In genomic region chr6:34347303-34347702, GRCh38 we compare ENCODE assay signal across 18 cellular contexts. TPM values are rescaled to one million over a fixed set of nuclear protein-coding genes. Genes with fewer than 3 reads are reported as not detected.
DNase-seq lines count a peak whose midpoint lies in the region; ATAC-seq, FAIRE-seq and TF ChIP-seq lines count a peak whose summit lies in the region.
"Had no signal": no experiment of that assay in that cellular context is flagged by ENCODE, and none has a peak within 500 bp of the region (broad histone marks: within the 10 kb centered on the region; RNA-seq: fewer than 3 reads in every experiment).

No MANE protein-coding gene starts in this region.

- H3K36me3 Mint-ChIP-seq in IgD-negative memory B cell = peaks cover 5% of the 10 kb centered on the region
- peaks cover 19% of the 10 kb centered on the region for H3K36me3 Mint-ChIP-seq in stimulated activated memory B cell treated with anti-CD40 and anti-IgM and Interleukin-4, amounts not matched to agents 10 μg/mL and 1 μg/mL and 100 μg/mL, for 72 hours

- peak; percentile 44 for DNase-seq in NCI-H2171 treated with DMSO at 0.1 percent for 48 hours (lab: John Stamatoyannopoulos, UW)
- no peak for DNase-seq in NCI-H2171 (lab: John Stamatoyannopoulos, UW)
- no peak for DNase-seq in globus pallidus (ENCODE audit: low spot score)
- no peak for DNase-seq in smooth muscle cell (lab: John Stamatoyannopoulos, UW; ENCODE audit: unreplicated experiment)
- no peak for DNase-seq in Ammon's horn (ENCODE audit: low spot score)
- DNase-seq: 8988T; BE2C; CD4-positive, alpha-beta memory T cell; GF-D8; MV-4-11; NCI-H1417; NCI-H187; NCI-H82 had no signal

- ATAC-seq in stimulated activated memory B cell treated with anti-CD40 and anti-IgM and Interleukin-4, amounts not matched to agents 10 μg/mL and 1 μg/mL and 100 μg/mL, for 72 hours = no peak

- no peak for TF ChIP-seq CTCF in smooth muscle cell (IDR thresholded peaks at IDR 0.05; ENCODE audit: borderline replicate concordance, insufficient read depth, poor library complexity, severe bottlenecking)

- H4K20me1 ChIP-seq in smooth muscle cell (ENCODE audit: low read depth) = peaks cover 79% of the 10 kb centered on the region

- H2AFZ ChIP-seq in smooth muscle cell (ENCODE audit: low read depth) = no peak overlapping the region

- H3K27ac ChIP-seq in smooth muscle cell (ENCODE audit: low read depth) = no peak overlapping the region
- H3K27ac ChIP-seq: KMS-11 had no signal

- H3K4me1 ChIP-seq in smooth muscle cell (ENCODE audit: low read depth) = no peaks in the 10 kb centered on the region

- H3K36me3 ChIP-seq in smooth muscle cell (ENCODE audit: low read depth) = no peaks in the 10 kb centered on the region

- no peak overlapping the region for H3K4me3 ChIP-seq in smooth muscle cell

- peaks cover 26 to 36% (median 27%) of the 10 kb centered on the region in 3 donors for H3K4me1 Mint-ChIP-seq in IgD-negative memory B cell
- peaks cover 54% of the 10 kb centered on the region for H3K4me1 Mint-ChIP-seq in stimulated activated memory B cell treated with anti-CD40 and anti-IgM and Interleukin-4, amounts not matched to agents 10 μg/mL and 1 μg/mL and 100 μg/mL, for 72 hours

- H3K4me3 Mint-ChIP-seq in IgD-negative memory B cell = no peak overlapping the region
- H3K4me3 Mint-ChIP-seq in stimulated activated memory B cell treated with anti-CD40 and anti-IgM and Interleukin-4, amounts not matched to agents 10 μg/mL and 1 μg/mL and 100 μg/mL, for 72 hours = no peak overlapping the region

- no peak overlapping the region for H3K9ac ChIP-seq in smooth muscle cell (ENCODE audit: low read depth)
- H3K9ac ChIP-seq: KMS-11 had no signal

- H3K27me3 Mint-ChIP-seq in IgD-negative memory B cell = no peaks in the 10 kb centered on the region
- no peaks in the 10 kb centered on the region for H3K27me3 Mint-ChIP-seq in stimulated activated memory B cell treated with anti-CD40 and anti-IgM and Interleukin-4, amounts not matched to agents 10 μg/mL and 1 μg/mL and 100 μg/mL, for 72 hours
- H3K27me3 Mint-ChIP-seq: CD4-positive, alpha-beta memory T cell had no signal

- H3K79me2 ChIP-seq in smooth muscle cell (ENCODE audit: low read depth) = peaks cover 52% of the 10 kb centered on the region

- no peak overlapping the region for H3K4me2 ChIP-seq in smooth muscle cell
- H3K4me2 ChIP-seq: KMS-11 had no signal

- no peaks in the 10 kb centered on the region for H3K27me3 ChIP-seq in smooth muscle cell (ENCODE audit: low read depth)
- H3K27me3 ChIP-seq: BE2C had no signal

- no peaks in the 10 kb centered on the region for H3K9me3 Mint-ChIP-seq in IgD-negative memory B cell
- H3K9me3 Mint-ChIP-seq in stimulated activated memory B cell treated with anti-CD40 and anti-IgM and Interleukin-4, amounts not matched to agents 10 μg/mL and 1 μg/mL and 100 μg/mL, for 72 hours = no peaks in the 10 kb centered on the region
- H3K9me3 Mint-ChIP-seq: CD4-positive, alpha-beta memory T cell had no signal

- 100% methylated on average over 1 of the region's 1 CpG for WGBS in smooth muscle cell (ENCODE audit: low lambda C conversion rate)

- H3F3A ChIP-seq in smooth muscle cell (ENCODE audit: low read depth) = no peaks in the 10 kb centered on the region

- H3K27ac Mint-ChIP-seq in IgD-negative memory B cell = peak overlapping the region; percentile 6 to 86 (median 33)
- peak overlapping the region; percentile 75 for H3K27ac Mint-ChIP-seq in stimulated activated memory B cell treated with anti-CD40 and anti-IgM and Interleukin-4, amounts not matched to agents 10 μg/mL and 1 μg/mL and 100 μg/mL, for 72 hours

- H3K9me3 ChIP-seq in smooth muscle cell (replicated peaks; ENCODE audit: low read depth) = no peaks in the 10 kb centered on the region
- H3K9me3 ChIP-seq: BE2C had no signal

- FAIRE-seq in islet of Langerhans (lab: Jason Lieb, UNC) = peak; percentile 61
- FAIRE-seq: H1 had no signal

RNA-seq across cellular contexts. Expression of gene NUDT3, which starts 45.2 kb away (rescaled TPM):
- polyA plus RNA-seq in IgD-negative memory B cell (11.2 TPM), smooth muscle cell (7.5 and 7.8 TPM in 2 replicates)
- total RNA-seq in smooth muscle cell = 12.9 and 15.2 TPM in 2 replicates
